In genomic region chr15:76732321-76732720, GRCh38 we compare ENCODE assay signal across 8 cellular contexts.
DNase-seq lines count a peak whose midpoint lies in the region; ATAC-seq, FAIRE-seq and TF ChIP-seq lines count a peak whose summit lies in the region.
"Not testable (repeated sequence)": the region's sequence is repeated elsewhere in the genome, so short reads cannot be mapped to it uniquely, and the experiment has no call there.

No MANE protein-coding gene starts in this region.

- FAIRE-seq in HepG2 (lab: Jason Lieb, UNC) = not testable (repeated sequence)

- in situ Hi-C loops in GM13976 (cut with MboI; ENCODE audit: low sequenced_read_pairs, unreplicated experiment); HepG2 (cut with HindIII; ENCODE audit: extremely low pct_ligation_motif_present, low pct_unique_long_range_greater_than_20kb): not testable (repeated sequence)

- not testable (repeated sequence) for H3K9ac ChIP-seq in endodermal cell (ENCODE audit: extremely low read depth, low read length, poor library complexity, severe bottlenecking); HepG2 (ENCODE audit: insufficient read depth, low read depth, low read length)

- not testable (repeated sequence) for H3K9me3 Mint-ChIP-seq in Calu3 (ENCODE audit: low read depth, unreplicated experiment); activated CD8-positive, alpha-beta T cell treated with anti-CD3 and anti-CD28 coated beads for 36 hours; stimulated activated effector memory CD8-positive, alpha-beta T cell treated with anti-CD3 and anti-CD28 coated beads, Interleukin-12 subunit alpha, Interleukin-12 subunit beta, amount 100 ng/mL, for 72 hours
- peaks cover 25% of the 10 kb centered on the region for H3K9me3 Mint-ChIP-seq in endodermal cell

- H3K27ac ChIP-seq in endodermal cell (ENCODE audit: low read depth, low read length); HepG2 (ENCODE audit: extremely low read length, insufficient read depth, low read length): not testable (repeated sequence)

- H3K4me3 ChIP-seq in NB4 (ENCODE audit: low read depth, low read length); endodermal cell (ENCODE audit: low read length); HepG2 (replicated peaks in 1 of 3; ENCODE audit: insufficient read depth in 1 of 3, low read depth in 2 of 3, low read length in 3 of 3): not testable (repeated sequence)

- H3K36me3 ChIP-seq in endodermal cell (ENCODE audit: control insufficient read depth, insufficient read depth, low read length); HepG2 (replicated peaks in 1 of 2; ENCODE audit: control insufficient read depth in 1 of 2, insufficient read depth in 2 of 2, low read length in 2 of 2): not testable (repeated sequence)

- not testable (repeated sequence) for H4K20me1 ChIP-seq in HepG2 (ENCODE audit: insufficient read depth, low read length)

- H3K36me3 Mint-ChIP-seq in Calu3 (ENCODE audit: insufficient read depth, unreplicated experiment) = not testable (repeated sequence)
- H3K36me3 Mint-ChIP-seq in activated CD8-positive, alpha-beta T cell treated with anti-CD3 and anti-CD28 coated beads for 36 hours (ENCODE audit: low read depth) = peaks cover 29% of the 10 kb centered on the region
- peaks cover 18% of the 10 kb centered on the region for H3K36me3 Mint-ChIP-seq in endodermal cell (ENCODE audit: low read depth)
- H3K36me3 Mint-ChIP-seq in stimulated activated effector memory CD8-positive, alpha-beta T cell treated with anti-CD3 and anti-CD28 coated beads, Interleukin-12 subunit alpha, Interleukin-12 subunit beta, amount 100 ng/mL, for 72 hours = peaks cover 30% of the 10 kb centered on the region

- H3K4me1 Mint-ChIP-seq in Calu3 (ENCODE audit: low read depth, unreplicated experiment); activated CD8-positive, alpha-beta T cell treated with anti-CD3 and anti-CD28 coated beads for 36 hours (ENCODE audit: low read depth); endodermal cell; stimulated activated effector memory CD8-positive, alpha-beta T cell treated with anti-CD3 and anti-CD28 coated beads, Interleukin-12 subunit alpha, Interleukin-12 subunit beta, amount 100 ng/mL, for 72 hours: not testable (repeated sequence)

- not testable (repeated sequence) for H3K27ac Mint-ChIP-seq in Calu3 (ENCODE audit: unreplicated experiment); activated CD8-positive, alpha-beta T cell treated with anti-CD3 and anti-CD28 coated beads for 36 hours; endodermal cell
- peak overlapping the region; percentile 48 for H3K27ac Mint-ChIP-seq in stimulated activated effector memory CD8-positive, alpha-beta T cell treated with anti-CD3 and anti-CD28 coated beads, Interleukin-12 subunit alpha, Interleukin-12 subunit beta, amount 100 ng/mL, for 72 hours

- CTCF ChIA-PET in Calu3 (lab: Charles Lee); activated CD8-positive, alpha-beta T cell treated with anti-CD3 and anti-CD28 coated beads for 36 hours (lab: Charles Lee); HepG2 (lab: Yijun Ruan, JAX; ENCODE audit: low intra/inter-chr PET ratio, low total read pairs): not testable (repeated sequence)

- TF ChIP-seq CTCF in Calu3 (IDR thresholded peaks at IDR 0.05; ENCODE audit: unreplicated experiment) = not testable (repeated sequence)
- peak; percentile 6 for TF ChIP-seq CTCF in GM13976 (IDR thresholded peaks at IDR 0.05; ENCODE audit: borderline replicate concordance, control extremely low read depth, extremely low read depth, insufficient read depth, missing control alignments)
- peak; percentile 10 for TF ChIP-seq CTCF in NB4 (IDR thresholded peaks at IDR 0.05; ENCODE audit: low read depth, low read length)
- TF ChIP-seq CTCF in activated CD8-positive, alpha-beta T cell treated with anti-CD3 and anti-CD28 coated beads for 36 hours (IDR thresholded peaks at IDR 0.05) = peak; percentile 24
- peak; percentile 65 for TF ChIP-seq CTCF in endodermal cell (conservative IDR thresholded peaks at IDR 0.05)
- TF ChIP-seq CTCF in HepG2 (CRISPR knock-in tag; IDR thresholded peaks at IDR 0.05) = peak; percentile 16; the same call in 1 of the 2 replicates

- not testable (repeated sequence) for H3K4me2 ChIP-seq in HepG2 (ENCODE audit: low read depth, low read length)

- TF ChIP-seq RAD21 in HepG2 (CRISPR knock-in tag; IDR thresholded peaks at IDR 0.05) = not testable (repeated sequence)

- intact Hi-C loops in Calu3 (cut with micrococcal nuclease; ENCODE audit: unreplicated experiment); activated CD8-positive, alpha-beta T cell treated with anti-CD3 and anti-CD28 coated beads for 36 hours (cut with micrococcal nuclease); HepG2 (cut with micrococcal nuclease; ENCODE audit: unreplicated experiment): not testable (repeated sequence)

- not testable (repeated sequence) for H2AFZ ChIP-seq in HepG2 (ENCODE audit: low read length)

- not testable (repeated sequence) for H3K27me3 ChIP-seq in endodermal cell (ENCODE audit: control insufficient read depth, insufficient read depth, low read length, poor library complexity, severe bottlenecking); HepG2 (ENCODE audit: control insufficient read depth in 1 of 2, insufficient read depth in 2 of 2, low read length in 2 of 2)

- not testable (repeated sequence) for ATAC-seq in activated CD8-positive, alpha-beta T cell treated with anti-CD3 and anti-CD28 coated beads for 36 hours; HepG2; stimulated activated effector memory CD8-positive, alpha-beta T cell treated with anti-CD3 and anti-CD28 coated beads, Interleukin-12 subunit alpha, Interleukin-12 subunit beta, amount 100 ng/mL, for 72 hours

- H3K79me2 ChIP-seq in HepG2 (ENCODE audit: insufficient read depth, low read length) = not testable (repeated sequence)

- POLR2A ChIA-PET in activated CD8-positive, alpha-beta T cell treated with anti-CD3 and anti-CD28 coated beads for 36 hours (lab: Charles Lee); HepG2 (lab: Yijun Ruan, JAX): not testable (repeated sequence)

- H3K4me1 ChIP-seq in endodermal cell (ENCODE audit: control insufficient read depth, insufficient read depth, low read length); HepG2 (ENCODE audit: insufficient read depth, low read length): not testable (repeated sequence)

- not testable (repeated sequence) for TF ChIP-seq POLR2A in NB4 (IDR thresholded peaks at IDR 0.05; ENCODE audit: extremely low read depth, insufficient read length); HepG2 (IDR thresholded peaks at IDR 0.05; ENCODE audit: insufficient read depth in 1 of 2, low read depth in 2 of 2, low read length in 2 of 2)

- H3K27me3 Mint-ChIP-seq in Calu3 (ENCODE audit: unreplicated experiment); activated CD8-positive, alpha-beta T cell treated with anti-CD3 and anti-CD28 coated beads for 36 hours; endodermal cell (ENCODE audit: insufficient read depth): not testable (repeated sequence)

- TF ChIP-seq EP300 in HepG2 (IDR thresholded peaks at IDR 0.05; ENCODE audit: low read depth in 2 of 2, low read length in 2 of 2); HepG2 (CRISPR knock-in tag; IDR thresholded peaks at IDR 0.05; ENCODE audit: borderline replicate concordance): not testable (repeated sequence)

- WGBS in endodermal cell (ENCODE audit: insufficient coverage in 1 of 2, insufficient read length in 1 of 2), 2 experiments = 81 to 85% methylated on average over 4 to 9 of the region's 9 CpGs
- WGBS in HepG2 (ENCODE audit: low lambda C conversion rate) = 92% methylated on average over 5 of the region's 9 CpGs

- H3K4me3 Mint-ChIP-seq in Calu3 (ENCODE audit: low read depth, unreplicated experiment); activated CD8-positive, alpha-beta T cell treated with anti-CD3 and anti-CD28 coated beads for 36 hours; endodermal cell; stimulated activated effector memory CD8-positive, alpha-beta T cell treated with anti-CD3 and anti-CD28 coated beads, Interleukin-12 subunit alpha, Interleukin-12 subunit beta, amount 100 ng/mL, for 72 hours: not testable (repeated sequence)

- DNase-seq in Calu3 = peak; percentile 25
- not testable (repeated sequence) for DNase-seq in GM13976 (ENCODE audit: low spot score); HepG2 (ENCODE audit: low spot score); stimulated activated effector memory CD8-positive, alpha-beta T cell treated with anti-CD3 and anti-CD28 coated beads, Interleukin-12 subunit alpha, Interleukin-12 subunit beta, amount 100 ng/mL, for 72 hours (ENCODE audit: low spot score in 2 of 2)
- peak; percentile 12 for DNase-seq in NB4 (ENCODE audit: low read depth)
- DNase-seq in RPMI7951 (ENCODE audit: low read depth) = peak; percentile 20
- peak; percentile 17 for DNase-seq in activated CD8-positive, alpha-beta T cell treated with anti-CD3 and anti-CD28 coated beads for 36 hours
- peak; percentile 79 for DNase-seq in endodermal cell

- not testable (repeated sequence) for BruUV-seq in Calu3 (replicated peaks; lab: Mats Ljungman, UMichigan); HepG2 (replicated peaks; lab: Mats Ljungman, UMichigan)

- H3K9me3 ChIP-seq in endodermal cell (ENCODE audit: control insufficient read depth, low read length) = peaks cover 20% of the 10 kb centered on the region
- not testable (repeated sequence) for H3K9me3 ChIP-seq in HepG2 (ENCODE audit: low read length)
